In the genomic region with DNA sequence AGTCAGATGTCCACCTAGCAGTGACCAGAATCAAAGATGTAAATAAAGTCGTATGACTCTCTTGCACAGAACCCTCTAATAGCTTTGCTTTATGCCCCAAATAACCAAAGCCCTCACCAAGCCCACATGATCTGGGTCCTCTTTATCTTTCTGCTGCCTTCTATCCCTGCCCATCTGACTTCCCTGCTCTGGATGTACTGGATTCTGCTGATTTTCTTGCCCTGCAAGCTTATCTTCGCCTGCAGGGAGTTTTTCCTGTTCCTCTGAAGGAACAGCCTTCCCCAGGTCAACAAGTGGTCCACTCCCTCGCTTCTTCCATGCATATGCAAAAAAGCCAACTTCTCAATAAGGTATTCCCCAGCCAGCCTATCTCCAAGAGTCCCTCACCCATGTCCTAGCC, we compare ENCODE assay signal across 30 cellular contexts. TPM values are rescaled to one million over a fixed set of nuclear protein-coding genes. Genes with fewer than 3 reads are reported as not detected.
"Had no signal": no experiment of that assay in that cellular context is flagged by ENCODE, and none has a peak within 500 bp of the region (broad histone marks: within the 10 kb centered on the region; RNA-seq: fewer than 3 reads in every experiment).

No MANE protein-coding gene starts in this region.

- DNase-seq: hypothalamus; immature natural killer cell; kidney; left colon; left lung; lower lobe of right lung; mammary epithelial cell; mesenchymal stem cell; naive thymus-derived CD8-positive, alpha-beta T cell; nucleus accumbens; pancreas; posterior cingulate gyrus; retina; right cardiac atrium; sigmoid colon; small intestine; spleen; stimulated activated CD4-positive, alpha-beta T cell treated with anti-CD3 and anti-CD28 coated beads, Interleukin-4, amount 100 ng/mL, for 24 hours; stimulated activated naive CD4-positive, alpha-beta T cell; tibial artery; trophoblast cell; upper lobe of right lung had no signal

- H3K4me3 ChIP-seq: left lung, lower lobe of right lung, pancreas, prostate gland, sigmoid colon, spleen, suprapubic skin, thoracic aorta, tibial artery, upper lobe of right lung had no signal

- H3K9me3 ChIP-seq: left lung, lower lobe of right lung, pancreas, prostate gland, sigmoid colon, spleen, suprapubic skin, thoracic aorta, tibial artery, upper lobe of right lung had no signal

- H3K36me3 ChIP-seq: left lung, lower lobe of right lung, pancreas, prostate gland, sigmoid colon, spleen, suprapubic skin, thoracic aorta, tibial artery, upper lobe of right lung had no signal

- H3K27me3 ChIP-seq: pancreas, upper lobe of right lung had no signal

- H3K27ac ChIP-seq: left lung, lower lobe of right lung, pancreas, prostate gland, sigmoid colon, spleen, suprapubic skin, thoracic aorta, tibial artery, upper lobe of right lung had no signal

- H3K4me1 ChIP-seq: left lung, lower lobe of right lung, prostate gland, sigmoid colon, spleen, suprapubic skin, tibial artery, upper lobe of right lung had no signal

RNA-seq across cellular contexts. Expression of gene IL36B, which starts 18.7 kb away (rescaled TPM):
- total RNA-seq: kidney; left colon; left lung; liver; lower lobe of right lung; mammary epithelial cell; mucosa of gallbladder; naive thymus-derived CD8-positive, alpha-beta T cell; neural crest cell; osteoblast; pancreas; prostate gland; right cardiac atrium; sigmoid colon; spleen; subcutaneous adipose tissue; thoracic aorta; upper lobe of right lung had no signal

RNA-seq across cellular contexts. Expression of gene IL36RN, which starts 25.0 kb away (rescaled TPM):
- total RNA-seq: kidney; left colon; left lung; liver; lower lobe of right lung; mucosa of gallbladder; naive thymus-derived CD8-positive, alpha-beta T cell; neural crest cell; osteoblast; pancreas; prostate gland; right cardiac atrium; sigmoid colon; spleen; subcutaneous adipose tissue; thoracic aorta; upper lobe of right lung had no signal

RNA-seq across cellular contexts. Expression of gene IL36A, which starts 28.8 kb away (rescaled TPM):
- total RNA-seq: kidney, left colon, left lung, liver, lower lobe of right lung, mammary epithelial cell, mucosa of gallbladder, neural crest cell, osteoblast, pancreas, prostate gland, right cardiac atrium, sigmoid colon, spleen, subcutaneous adipose tissue, suprapubic skin, thoracic aorta, upper lobe of right lung had no signal

RNA-seq across cellular contexts. Expression of gene IL1F10, which starts 33.8 kb away (rescaled TPM):
- total RNA-seq: kidney; left colon; left lung; liver; lower lobe of right lung; mammary epithelial cell; mucosa of gallbladder; naive thymus-derived CD8-positive, alpha-beta T cell; neural crest cell; osteoblast; pancreas; prostate gland; right cardiac atrium; sigmoid colon; spleen; subcutaneous adipose tissue; thoracic aorta; upper lobe of right lung had no signal

RNA-seq across cellular contexts. Expression of gene IL36G, which starts 56.2 kb away (rescaled TPM):
- total RNA-seq: kidney; left lung; liver; lower lobe of right lung; mucosa of gallbladder; naive thymus-derived CD8-positive, alpha-beta T cell; neural crest cell; osteoblast; pancreas; prostate gland; right cardiac atrium; sigmoid colon; spleen; subcutaneous adipose tissue; thoracic aorta; upper lobe of right lung had no signal
